In genomic region chr20:1499528-1500420, GRCh38 we compare ENCODE assay signal across 18 cellular contexts. TPM values are rescaled to one million over a fixed set of nuclear protein-coding genes. Genes with fewer than 3 reads are reported as not detected.
DNase-seq lines count a peak whose midpoint lies in the region; ATAC-seq and TF ChIP-seq lines count a peak whose summit lies in the region.
"Had no signal": no experiment of that assay in that cellular context is flagged by ENCODE, and none has a peak within 500 bp of the region (broad histone marks: within the 10 kb centered on the region; RNA-seq: fewer than 3 reads in every experiment).

No MANE protein-coding gene starts in this region.

- H3K27me3 Mint-ChIP-seq in stimulated activated naive CD8-positive, alpha-beta T cell treated with anti-CD3 and anti-CD28 coated beads, Interleukin-15, amount 100 ng/mL, for 72 hours: peaks cover 63% of the 10 kb centered on the region

- H3K9ac ChIP-seq in OCI-LY3 (ENCODE audit: low read length): no peak overlapping the region
- H3K9ac ChIP-seq: KMS-11 had no signal

- H3K27ac ChIP-seq in OCI-LY3 (ENCODE audit: low read length): no peak overlapping the region; the same call in 1 of the 2 replicates
- no peak overlapping the region for H3K27ac ChIP-seq in coronary artery
- no peak overlapping the region for H3K27ac ChIP-seq in prostate gland
- H3K27ac ChIP-seq: HL-60, KMS-11, ovary, upper lobe of right lung had no signal

- H3K4me3 ChIP-seq in OCI-LY3 (ENCODE audit: low read length): no peak overlapping the region
- no peak overlapping the region for H3K4me3 ChIP-seq in coronary artery
- H3K4me3 ChIP-seq in prostate gland: no peak overlapping the region
- H3K4me3 ChIP-seq: ovary, upper lobe of right lung had no signal

- no peak overlapping the region for H3K4me3 Mint-ChIP-seq in stimulated activated naive CD8-positive, alpha-beta T cell treated with anti-CD3 and anti-CD28 coated beads, Interleukin-15, amount 100 ng/mL, for 72 hours
- H3K4me3 Mint-ChIP-seq: activated CD8-positive, alpha-beta T cell treated with anti-CD3 and anti-CD28 coated beads for 36 hours; activated T-helper 1 cell treated with anti-CD3 and anti-CD28 coated beads, Interleukin-12 subunit alpha, Interleukin-12 subunit beta, Interleukin-2, Interleukin-4 antibody, amounts not matched to agents 30 ng/mL and 10 ng/mL and 1 ng/mL, durations not matched to agents 14 hours and 24 hours and 36 hours; effector memory CD8-positive, alpha-beta T cell had no signal

- 79% methylated on average over 8 of the region's 8 CpGs for WGBS in prostate gland

- H3K9me3 Mint-ChIP-seq in stimulated activated naive CD8-positive, alpha-beta T cell treated with anti-CD3 and anti-CD28 coated beads, Interleukin-15, amount 100 ng/mL, for 72 hours: no peaks in the 10 kb centered on the region
- H3K9me3 Mint-ChIP-seq: activated T-helper 1 cell treated with anti-CD3 and anti-CD28 coated beads, Interleukin-12 subunit alpha, Interleukin-12 subunit beta, Interleukin-2, Interleukin-4 antibody, amounts not matched to agents 30 ng/mL and 10 ng/mL and 1 ng/mL, durations not matched to agents 14 hours and 24 hours and 36 hours; effector memory CD8-positive, alpha-beta T cell had no signal

- H3K27me3 ChIP-seq in OCI-LY3 (ENCODE audit: low read depth, low read length) (0 out of 2 replicates have a peak, but pooled peaks cover 8% of the 10 kb centered on the region), prostate gland (replicated peaks; ENCODE audit: insufficient read depth) (no peaks in the 10 kb centered on the region)
- H3K27me3 ChIP-seq: BE2C, ovary had no signal

- H3K36me3 ChIP-seq in OCI-LY3 (replicated peaks; ENCODE audit: low read depth, low read length): no peaks in the 10 kb centered on the region
- H3K36me3 ChIP-seq in prostate gland: no peaks in the 10 kb centered on the region
- H3K36me3 ChIP-seq: BE2C, ovary, upper lobe of right lung had no signal

- H3K9me3 ChIP-seq in OCI-LY3 (ENCODE audit: insufficient read depth, low read length) (peaks cover 7% of the 10 kb centered on the region; the same call in 1 of the 2 replicates), prostate gland (no peaks in the 10 kb centered on the region)
- H3K9me3 ChIP-seq: BE2C, ovary, upper lobe of right lung had no signal

- no peak for TF ChIP-seq POLR2A in prostate gland (IDR thresholded peaks at IDR 0.05)

- TF ChIP-seq CTCF in OCI-LY3 (IDR thresholded peaks at IDR 0.05; ENCODE audit: low read depth, low read length) (no peak), coronary artery (IDR thresholded peaks at IDR 0.05) (no peak), prostate gland (IDR thresholded peaks at IDR 0.05) (no peak)

- no peak overlapping the region for H2AFZ ChIP-seq in OCI-LY3 (ENCODE audit: low read depth, low read length)

- no peaks in the 10 kb centered on the region for H4K20me1 ChIP-seq in OCI-LY3 (ENCODE audit: insufficient read depth, low read length)

- DNase-seq in coronary artery (ENCODE audit: low spot score): peak; percentile 29
- peak; percentile 8 for DNase-seq in prostate gland (ENCODE audit: low spot score)
- DNase-seq in NAMALWA (ENCODE audit: low spot score): no peak
- DNase-seq in NOMO-1 treated with DMSO at 0.1 percent for 48 hours (lab: John Stamatoyannopoulos, UW; ENCODE audit: unreplicated experiment): no peak
- DNase-seq in stimulated activated naive CD8-positive, alpha-beta T cell treated with anti-CD3 and anti-CD28 coated beads, Interleukin-15, amount 100 ng/mL, for 72 hours: no peak
- DNase-seq: activated CD8-positive, alpha-beta T cell treated with anti-CD3 and anti-CD28 coated beads for 36 hours; BE2C; effector memory CD8-positive, alpha-beta T cell; foreskin fibroblast; GDM1; NCI-H1417 treated with DMSO at 0.1 percent for 48 hours; ovary; upper lobe of right lung had no signal

- intact Hi-C loops in prostate gland (cut with DNase I): no loop called here

- H3K79me2 ChIP-seq in OCI-LY3 (ENCODE audit: low read length): no peaks in the 10 kb centered on the region

- ATAC-seq in stimulated activated naive CD8-positive, alpha-beta T cell treated with anti-CD3 and anti-CD28 coated beads, Interleukin-15, amount 100 ng/mL, for 72 hours: no peak
- ATAC-seq: activated CD8-positive, alpha-beta T cell treated with anti-CD3 and anti-CD28 coated beads for 36 hours; effector memory CD8-positive, alpha-beta T cell; Right ventricle myocardium inferior; upper lobe of right lung had no signal

- H3K4me1 ChIP-seq in OCI-LY3 (ENCODE audit: low read length): peaks cover 31% of the 10 kb centered on the region
- no peaks in the 10 kb centered on the region for H3K4me1 ChIP-seq in prostate gland (replicated peaks)
- H3K4me1 ChIP-seq: BE2C had no signal

- peak overlapping the region; percentile 18; the same call in 1 of the 2 replicates for H3K4me2 ChIP-seq in OCI-LY3 (ENCODE audit: low read length)
- H3K4me2 ChIP-seq: KMS-11 had no signal

- H3K4me1 Mint-ChIP-seq in stimulated activated naive CD8-positive, alpha-beta T cell treated with anti-CD3 and anti-CD28 coated beads, Interleukin-15, amount 100 ng/mL, for 72 hours: peaks cover 6% of the 10 kb centered on the region

- H3K27ac Mint-ChIP-seq in stimulated activated naive CD8-positive, alpha-beta T cell treated with anti-CD3 and anti-CD28 coated beads, Interleukin-15, amount 100 ng/mL, for 72 hours: no peak overlapping the region
- H3K27ac Mint-ChIP-seq: activated CD8-positive, alpha-beta T cell treated with anti-CD3 and anti-CD28 coated beads for 36 hours; activated T-helper 1 cell treated with anti-CD3 and anti-CD28 coated beads, Interleukin-12 subunit alpha, Interleukin-12 subunit beta, Interleukin-2, Interleukin-4 antibody, amounts not matched to agents 30 ng/mL and 10 ng/mL and 1 ng/mL, durations not matched to agents 14 hours and 24 hours and 36 hours; effector memory CD8-positive, alpha-beta T cell had no signal

RNA-seq across cellular contexts. Expression of gene SIRPB2, which starts 8.6 kb away (rescaled TPM):
- 1 to 10 TPM in 1 of 2 donors, under 1 TPM in 1; 0.36 to 3.2 TPM for total RNA-seq in prostate gland
- total RNA-seq: activated CD8-positive, alpha-beta T cell treated with anti-CD3 and anti-CD28 coated beads for 36 hours; activated T-helper 1 cell treated with anti-CD3 and anti-CD28 coated beads, Interleukin-12 subunit alpha, Interleukin-12 subunit beta, Interleukin-2, Interleukin-4 antibody, amounts not matched to agents 30 ng/mL and 10 ng/mL and 1 ng/mL, durations not matched to agents 14 hours and 24 hours and 36 hours had no signal

RNA-seq across cellular contexts. Expression of gene NSFL1C, which starts 33.1 kb away (rescaled TPM):
- total RNA-seq in prostate gland: 10 to 100 TPM; 43.0 to 54.5 TPM

RNA-seq across cellular contexts. Expression of gene SIRPD, which starts 57.7 kb away (rescaled TPM):
- 1 to 10 TPM in 1 of 2 donors, not detected in 1; 1.9 TPM for total RNA-seq in prostate gland
- total RNA-seq: activated CD8-positive, alpha-beta T cell treated with anti-CD3 and anti-CD28 coated beads for 36 hours; activated T-helper 1 cell treated with anti-CD3 and anti-CD28 coated beads, Interleukin-12 subunit alpha, Interleukin-12 subunit beta, Interleukin-2, Interleukin-4 antibody, amounts not matched to agents 30 ng/mL and 10 ng/mL and 1 ng/mL, durations not matched to agents 14 hours and 24 hours and 36 hours; ovary; Right ventricle myocardium inferior had no signal

Comparison
In these comparisons a context has a peak if more than half of its experiments do, and no peak if none do; other contexts are left out.
1. DNase-seq: peak in coronary artery (single experiment) and prostate gland (single experiment); none in NAMALWA (single experiment), NOMO-1 treated with DMSO at 0.1 percent for 48 hours (single experiment) and stimulated activated naive CD8-positive, alpha-beta T cell treated with anti-CD3 and anti-CD28 coated beads, Interleukin-15, amount 100 ng/mL, for 72 hours (0 of 2).